Comparison of ENCODE assay signal across 8 cellular contexts in the genomic region with DNA sequence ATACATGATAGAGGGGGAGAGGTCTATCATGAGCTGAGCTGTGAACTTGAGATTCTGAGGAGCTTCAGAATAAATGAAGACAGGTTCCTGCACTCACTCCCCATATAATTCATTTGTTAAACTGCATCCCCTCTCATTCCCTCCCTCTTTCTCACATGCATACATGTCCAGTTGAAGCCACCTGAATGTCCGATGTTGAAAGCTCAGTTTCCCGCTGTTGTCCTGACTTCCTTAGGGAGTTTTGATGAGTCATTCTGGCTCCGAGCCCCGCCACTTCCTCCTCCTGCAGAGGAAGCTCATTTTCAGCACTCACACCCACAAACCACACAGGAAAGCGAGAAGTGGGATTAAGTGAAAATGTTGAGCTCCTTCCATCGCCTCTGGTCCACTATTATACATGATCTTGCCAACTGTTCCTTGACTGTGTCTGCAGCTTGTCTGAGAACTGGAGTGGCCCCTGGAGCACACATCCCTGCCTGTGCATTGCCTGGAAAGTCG.
A peak's percentile ranks its signal among the peaks of the same experiment; 100 is the strongest.
DNase-seq lines count a peak whose midpoint lies in the region; TF ChIP-seq lines count a peak whose summit lies in the region.

No MANE protein-coding gene starts in this region.

- H3K4me1 ChIP-seq in spleen: peaks cover 13 to 39% (median 25%) of the 10 kb centered on the region in 6 donors

- H3K27me3 ChIP-seq in spleen (replicated peaks in 1 of 7): no peaks in the 10 kb centered on the region

- H3K36me3 ChIP-seq in KOPT-K1 (ENCODE audit: insufficient read depth, low read length) (no peaks in the 10 kb centered on the region), spleen (no peaks in the 10 kb centered on the region)

- peak overlapping the region; percentile 41 for H3K27ac ChIP-seq in KOPT-K1 (ENCODE audit: low read depth, low read length, poor library complexity, severe bottlenecking)
- peak overlapping the region in 4 of 8 donors; percentile 28 to 59 (median 54) for H3K27ac ChIP-seq in spleen

- peak overlapping the region in 2 of 8 donors; percentile 5 to 23 for H3K4me3 ChIP-seq in spleen

- intact Hi-C loops in spleen (cut with DNase I; ENCODE audit: low total_unique reads): no loop called here

- peak; percentile 2 for DNase-seq in stimulated activated CD8-positive, alpha-beta memory T cell treated with anti-CD3 and anti-CD28 coated beads, Interleukin-12 subunit alpha, Interleukin-12 subunit beta, amount 100 ng/mL, for 4 hours (ENCODE audit: low read depth)
- no peak for DNase-seq in stimulated activated CD8-positive, alpha-beta memory T cell treated with anti-CD3 and anti-CD28 coated beads, Interleukin-4, amount 100 ng/mL, for 48 hours
- DNase-seq in amygdala (lab: John Stamatoyannopoulos, UW): peak in 42 of 56 donors; percentile 1 to 70 (median 20)
- peak; percentile 20 for DNase-seq in iPS-NIHi11 (ENCODE audit: low spot score)
- DNase-seq in spleen: peak; percentile 77
- no peak for DNase-seq in NCI-H748 (lab: John Stamatoyannopoulos, UW; ENCODE audit: unreplicated experiment)
- no peak for DNase-seq in GOT3 (lab: John Stamatoyannopoulos, UW)

- TF ChIP-seq POLR2A in spleen (IDR thresholded peaks at IDR 0.05): no peak

- WGBS in spleen, 5 donors: 0 to 4% (median 1%) methylated on average over 7 of the region's 7 CpGs

- H3K9me3 ChIP-seq in KOPT-K1 (ENCODE audit: insufficient read depth, low read length, poor library complexity, severe bottlenecking) (no peaks in the 10 kb centered on the region), spleen (no peaks in the 10 kb centered on the region)

- TF ChIP-seq CTCF in spleen (IDR thresholded peaks at IDR 0.05 in 8 of 11, conservative IDR thresholded peaks at IDR 0.05 in 3 of 11): no peak

Comparison
In these comparisons a context has a peak if more than half of its experiments do, and no peak if none do; other contexts are left out.
1. DNase-seq: peak in stimulated activated CD8-positive, alpha-beta memory T cell treated with anti-CD3 and anti-CD28 coated beads, Interleukin-12 subunit alpha, Interleukin-12 subunit beta, amount 100 ng/mL, for 4 hours (single experiment), amygdala (42 of 56), iPS-NIHi11 (single experiment) and spleen (single experiment); none in stimulated activated CD8-positive, alpha-beta memory T cell treated with anti-CD3 and anti-CD28 coated beads, Interleukin-4, amount 100 ng/mL, for 48 hours (single experiment), NCI-H748 (single experiment) and GOT3 (single experiment).